ENCODE assay signal across 13 cellular contexts in genomic region chr1:240337795-240338194, GRCh38.
A peak's percentile ranks its signal among the peaks of the same experiment; 100 is the strongest.
DNase-seq lines count a peak whose midpoint lies in the region; ATAC-seq and TF ChIP-seq lines count a peak whose summit lies in the region.
"Had no signal": no experiment of that assay in that cellular context is flagged by ENCODE, and none has a peak within 500 bp of the region (broad histone marks: within the 10 kb centered on the region; RNA-seq: fewer than 3 reads in every experiment).

No MANE protein-coding gene starts in this region.

- H3K36me3 ChIP-seq in breast epithelium: no peaks in the 10 kb centered on the region
- H3K36me3 ChIP-seq in aorta (ENCODE audit: control insufficient read depth in 1 of 2, insufficient read depth in 2 of 2, low read length in 1 of 2): no peaks in the 10 kb centered on the region
- H3K36me3 ChIP-seq: upper lobe of left lung had no signal

- H3K4me1 Mint-ChIP-seq in MCF 10A (ENCODE audit: insufficient read depth, unreplicated experiment) (peaks cover 21% of the 10 kb centered on the region), chondrocyte (ENCODE audit: low read depth) (peaks cover 21% of the 10 kb centered on the region)
- H3K4me1 Mint-ChIP-seq: activated naive CD8-positive, alpha-beta T cell treated with anti-CD3 and anti-CD28 coated beads for 36 hours had no signal

- H3K4me1 ChIP-seq in breast epithelium (no peaks in the 10 kb centered on the region), aorta (ENCODE audit: control insufficient read depth in 1 of 2, insufficient read depth in 2 of 2, low read length in 2 of 2) (no peaks in the 10 kb centered on the region)
- H3K4me1 ChIP-seq: upper lobe of left lung had no signal

- DNase-seq in MCF 10A (ENCODE audit: unreplicated experiment): peak; percentile 95
- no peak for DNase-seq in breast epithelium (ENCODE audit: low spot score in 2 of 2)
- no peak for DNase-seq in chondrocyte (ENCODE audit: low spot score)
- DNase-seq in medulla oblongata (ENCODE audit: extremely low spot score): peak; percentile 68
- no peak for DNase-seq in aorta
- DNase-seq in occipital lobe (lab: John Stamatoyannopoulos, UW): no peak
- no peak for DNase-seq in DMS 273 (lab: John Stamatoyannopoulos, UW; ENCODE audit: unreplicated experiment)
- DNase-seq in NCI-H2081 (lab: John Stamatoyannopoulos, UW): no peak
- DNase-seq: activated naive CD8-positive, alpha-beta T cell treated with anti-CD3 and anti-CD28 coated beads for 36 hours; H7; left cardiac atrium; upper lobe of left lung had no signal

- no TSS peak for BruUV-seq in MCF 10A (replicated peaks; lab: Mats Ljungman, UMichigan)

- H3K27ac Mint-ChIP-seq in MCF 10A (ENCODE audit: low read depth, unreplicated experiment) (peak overlapping the region; percentile 63), chondrocyte (ENCODE audit: unreplicated experiment) (peak overlapping the region; percentile 85)
- H3K27ac Mint-ChIP-seq: activated naive CD8-positive, alpha-beta T cell treated with anti-CD3 and anti-CD28 coated beads for 36 hours had no signal

- H3K9me3 ChIP-seq in breast epithelium (no peaks in the 10 kb centered on the region), aorta (ENCODE audit: control insufficient read depth, low read length) (no peaks in the 10 kb centered on the region)
- H3K9me3 ChIP-seq: upper lobe of left lung had no signal

- H3K4me3 ChIP-seq in breast epithelium: no peak overlapping the region
- no peak overlapping the region for H3K4me3 ChIP-seq in aorta (ENCODE audit: low read length in 2 of 2)
- H3K4me3 ChIP-seq: upper lobe of left lung had no signal

- H3K27ac ChIP-seq in breast epithelium: peak overlapping the region in 1 of 2 donors; percentile 32
- H3K27ac ChIP-seq in aorta (ENCODE audit: low read depth in 1 of 2, low read length in 2 of 2): no peak overlapping the region
- H3K27ac ChIP-seq: epithelial cell of prostate, upper lobe of left lung had no signal

- CTCF ChIA-PET in MCF 10A (lab: Yijun Ruan, JAX): interaction anchor here (0.6 to 1.4 kb wide), 4 partner anchors 23 to 353 kb away, joined by 3 read pairs; no protein-coding TSS in a partner anchor

- no peaks in the 10 kb centered on the region for H3K27me3 Mint-ChIP-seq in MCF 10A (ENCODE audit: insufficient read depth, unreplicated experiment)
- H3K27me3 Mint-ChIP-seq in chondrocyte (ENCODE audit: low read depth): no peaks in the 10 kb centered on the region
- H3K27me3 Mint-ChIP-seq: activated naive CD8-positive, alpha-beta T cell treated with anti-CD3 and anti-CD28 coated beads for 36 hours had no signal

- H3K27me3 ChIP-seq in breast epithelium: no peaks in the 10 kb centered on the region
- H3K27me3 ChIP-seq in aorta (ENCODE audit: control insufficient read depth in 1 of 2, insufficient read depth in 2 of 2, low read length in 1 of 2): no peaks in the 10 kb centered on the region
- H3K27me3 ChIP-seq: upper lobe of left lung had no signal

- peak overlapping the region; percentile 0 for H3K4me3 Mint-ChIP-seq in MCF 10A (ENCODE audit: unreplicated experiment)
- H3K4me3 Mint-ChIP-seq in chondrocyte (ENCODE audit: unreplicated experiment): peak overlapping the region; percentile 55
- H3K4me3 Mint-ChIP-seq: activated naive CD8-positive, alpha-beta T cell treated with anti-CD3 and anti-CD28 coated beads for 36 hours had no signal

- no peak for TF ChIP-seq POLR2A in breast epithelium (IDR thresholded peaks at IDR 0.05)

- TF ChIP-seq CTCF in MCF 10A (IDR thresholded peaks at IDR 0.05; ENCODE audit: unreplicated experiment): no peak
- TF ChIP-seq CTCF in breast epithelium (IDR thresholded peaks at IDR 0.05): no peak
- TF ChIP-seq CTCF in chondrocyte (IDR thresholded peaks at IDR 0.05): no peak

- POLR2A ChIA-PET in MCF 10A (lab: Yijun Ruan, JAX): interaction anchor here (0.5 to 1.5 kb wide), 12 partner anchors 13 to 99 kb away, joined by 3 to 11 read pairs (median 4); no protein-coding TSS in a partner anchor

- no peaks in the 10 kb centered on the region for H3K9me3 Mint-ChIP-seq in MCF 10A (ENCODE audit: unreplicated experiment)
- H3K9me3 Mint-ChIP-seq in chondrocyte (ENCODE audit: low read depth): no peaks in the 10 kb centered on the region
- H3K9me3 Mint-ChIP-seq: activated naive CD8-positive, alpha-beta T cell treated with anti-CD3 and anti-CD28 coated beads for 36 hours had no signal

- WGBS in aorta, 2 donors: 27 to 28% methylated on average over 5 of the region's 5 CpGs

- peak; percentile 29 for ATAC-seq in aorta (ENCODE audit: low FRiP score)

- intact Hi-C loops in MCF 10A (cut with micrococcal nuclease) (no loop called here), breast epithelium (cut with DNase I; ENCODE audit: low total_unique reads) (no loop called here), aorta (cut with DNase I) (no loop called here)

- H3K36me3 Mint-ChIP-seq in MCF 10A (ENCODE audit: insufficient read depth, unreplicated experiment) (no peaks in the 10 kb centered on the region), chondrocyte (ENCODE audit: low read depth) (no peaks in the 10 kb centered on the region)
- H3K36me3 Mint-ChIP-seq: activated naive CD8-positive, alpha-beta T cell treated with anti-CD3 and anti-CD28 coated beads for 36 hours had no signal

Comparison
In these comparisons a context has a peak if more than half of its experiments do, and no peak if none do; other contexts are left out.
1. DNase-seq: peak in MCF 10A (single experiment) and medulla oblongata (single experiment); none in breast epithelium (0 of 2), chondrocyte (single experiment), aorta (0 of 2), occipital lobe (single experiment), DMS 273 (single experiment) and NCI-H2081 (0 of 2).